Comparison of ENCODE assay signal across 1 cellular context in the genomic region with DNA sequence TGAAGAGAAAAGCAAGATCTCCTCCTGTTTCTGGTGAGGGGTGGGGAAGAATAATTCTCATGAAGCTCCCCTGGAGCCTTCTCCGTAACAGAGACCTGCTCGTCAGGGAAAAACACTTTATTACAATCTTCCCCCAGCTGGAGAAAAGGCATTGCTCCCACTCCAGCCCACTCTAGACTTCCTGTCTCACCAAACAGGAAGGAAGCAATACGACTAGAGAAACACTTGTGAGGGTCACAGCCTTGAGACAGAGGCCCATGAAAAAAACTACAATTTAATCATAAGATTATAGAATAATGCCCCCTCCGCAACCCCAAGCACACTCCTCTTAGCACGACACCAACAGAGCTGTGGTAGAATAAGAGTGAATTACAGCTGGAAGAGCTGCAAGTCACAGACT.
TF ChIP-seq lines count a peak whose summit lies in the region.

No MANE protein-coding gene starts in this region.

TF ChIP-seq in HepG2, 621 proteins besides CTCF, POLR2A, EP300 and RAD21 (continued from another document):
- no peak for TF ChIP-seq HIC2 (CRISPR knock-in tag; IDR thresholded peaks at IDR 0.05; ENCODE audit: low read depth)
- no peak for TF ChIP-seq ZSCAN29 (CRISPR knock-in tag; conservative IDR thresholded peaks at IDR 0.05)
- TF ChIP-seq RNF2 (conservative IDR thresholded peaks at IDR 0.05; ENCODE audit: low read depth) = no peak
- no peak for TF ChIP-seq TCF7L2 (IDR thresholded peaks at IDR 0.05; ENCODE audit: low read depth, low read length)
- TF ChIP-seq SP2 (CRISPR knock-in tag; IDR thresholded peaks at IDR 0.05) = no peak
